In genomic region chr4:124713213-124713592, GRCh38 we compare ENCODE assay signal across 8 cellular contexts. TPM values are rescaled to one million over a fixed set of nuclear protein-coding genes. Genes with fewer than 3 reads are reported as not detected.
A peak's percentile ranks its signal among the peaks of the same experiment; 100 is the strongest.
DNase-seq lines count a peak whose midpoint lies in the region; ATAC-seq and TF ChIP-seq lines count a peak whose summit lies in the region.

No MANE protein-coding gene starts in this region.

- peak; percentile 39 for TF ChIP-seq CTCF in parathyroid adenoma (IDR thresholded peaks at IDR 0.05)

- peak overlapping the region; percentile 96 for H3K27ac ChIP-seq in angular gyrus (ENCODE audit: low read depth, low read length)
- peak overlapping the region; percentile 94 for H3K27ac ChIP-seq in right cardiac atrium (ENCODE audit: low read length)
- H3K27ac ChIP-seq in parathyroid adenoma: peak overlapping the region; percentile 97

- ATAC-seq in GM19324 (IDR thresholded peaks at IDR 0.05; ENCODE audit: low FRiP score, unreplicated experiment): peak; percentile 20
- ATAC-seq in HG03442 (IDR thresholded peaks at IDR 0.05; ENCODE audit: unreplicated experiment): peak; percentile 28
- peak; percentile 71 to 78 for ATAC-seq in right cardiac atrium

- H3K27me3 ChIP-seq in NT2/D1 (ENCODE audit: insufficient read depth, insufficient read length): no peaks in the 10 kb centered on the region
- no peaks in the 10 kb centered on the region for H3K27me3 ChIP-seq in right cardiac atrium (ENCODE audit: control insufficient read depth, insufficient read depth)
- H3K27me3 ChIP-seq in parathyroid adenoma (ENCODE audit: control insufficient read depth, insufficient read depth, low read length): no peaks in the 10 kb centered on the region

- H3K4me2 ChIP-seq in parathyroid adenoma (ENCODE audit: low read length): peak overlapping the region; percentile 86

- peaks cover 5% of the 10 kb centered on the region for H3K79me2 ChIP-seq in parathyroid adenoma

- H3K9ac ChIP-seq in NT2/D1 (ENCODE audit: insufficient read length, low read depth) (peak overlapping the region; percentile 68), parathyroid adenoma (peak overlapping the region; percentile 93)

- H3K4me3 ChIP-seq in NT2/D1 (ENCODE audit: insufficient read length, low read depth): peak overlapping the region; percentile 51
- peak overlapping the region; percentile 72 for H3K4me3 ChIP-seq in right cardiac atrium (ENCODE audit: low read length)
- peak overlapping the region; percentile 87 for H3K4me3 ChIP-seq in parathyroid adenoma (ENCODE audit: low read depth, low read length)

- H3K9me3 ChIP-seq in NT2/D1 (ENCODE audit: insufficient read depth, low read length) (no peaks in the 10 kb centered on the region), right cardiac atrium (ENCODE audit: control insufficient read depth, low read length) (no peaks in the 10 kb centered on the region), parathyroid adenoma (ENCODE audit: control insufficient read depth, low read length) (no peaks in the 10 kb centered on the region)

- 2% methylated on average over 11 of the region's 11 CpGs for WGBS in right cardiac atrium

- H3K36me3 ChIP-seq in NT2/D1 (ENCODE audit: insufficient read depth, insufficient read length, low read length) (peaks cover 8% of the 10 kb centered on the region), parathyroid adenoma (ENCODE audit: control insufficient read depth, insufficient read depth, low read length) (no peaks in the 10 kb centered on the region)

- DNase-seq in D341Med (ENCODE audit: low spot score): peak; percentile 73
- DNase-seq in NT2/D1 (ENCODE audit: low read depth, low spot score): peak; percentile 36
- DNase-seq in right cardiac atrium: peak; percentile 79 to 90 (median 90)
- no peak for DNase-seq in GDM1 (lab: John Stamatoyannopoulos, UW)

- H3K4me1 ChIP-seq in NT2/D1 (ENCODE audit: insufficient read depth, insufficient read length) (no peaks in the 10 kb centered on the region), right cardiac atrium (ENCODE audit: control insufficient read depth, insufficient read depth, low read length) (peaks cover 3% of the 10 kb centered on the region), parathyroid adenoma (peaks cover 4% of the 10 kb centered on the region)

- intact Hi-C loops in right cardiac atrium (cut with DNase I): no loop called here

- H2AFZ ChIP-seq in parathyroid adenoma: peak overlapping the region; percentile 100

RNA-seq across cellular contexts. Expression of gene ANKRD50, which starts 0.7 kb away (rescaled TPM):
- total RNA-seq in right cardiac atrium: 10 to 100 TPM in 3 of 4 donors, 1 to 10 TPM in 1; 7.9 to 11.5 (median 10.6) TPM
- polyA plus RNA-seq in right cardiac atrium: 3.0 TPM

Comparison
In these comparisons a context has a peak if more than half of its experiments do, and no peak if none do; other contexts are left out.
1. ATAC-seq: peak in every context shown above with its lines; median percentile 74 in right cardiac atrium; 28 in HG03442; 20 in GM19324.